In the genomic region with DNA sequence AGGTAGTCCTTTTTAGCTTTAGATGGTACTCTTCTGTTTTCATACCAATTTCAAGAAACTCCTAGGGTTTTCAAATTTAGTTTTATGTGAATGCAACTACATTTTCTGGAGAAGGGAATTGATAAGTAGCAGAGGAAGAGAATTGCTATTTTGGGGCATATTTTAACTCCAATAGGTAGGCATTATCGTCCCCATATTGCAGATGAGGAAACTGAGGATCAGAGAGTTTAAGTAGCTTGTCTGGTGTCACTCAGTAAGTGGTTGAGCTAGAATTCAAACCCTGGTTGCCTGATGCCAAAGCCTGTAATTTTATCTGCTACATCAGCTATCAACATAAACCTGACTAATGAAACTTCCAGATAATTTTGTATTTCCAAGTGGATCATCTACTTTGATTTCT, we compare ENCODE assay signal across 9 cellular contexts. TPM values are rescaled to one million over a fixed set of nuclear protein-coding genes. Genes with fewer than 3 reads are reported as not detected.
A peak's percentile ranks its signal among the peaks of the same experiment; 100 is the strongest.
DNase-seq lines count a peak whose midpoint lies in the region; ATAC-seq and TF ChIP-seq lines count a peak whose summit lies in the region.
"Had no signal": no experiment of that assay in that cellular context is flagged by ENCODE, and none has a peak within 500 bp of the region (broad histone marks: within the 10 kb centered on the region; RNA-seq: fewer than 3 reads in every experiment).

No MANE protein-coding gene starts in this region.

- no peaks in the 10 kb centered on the region for H3K9me2 ChIP-seq in OCI-LY1 (ENCODE audit: low read depth, low read length)

- H3K4me3 Mint-ChIP-seq in chondrocyte (ENCODE audit: unreplicated experiment): no peak overlapping the region

- H3K36me3 Mint-ChIP-seq in chondrocyte (ENCODE audit: low read depth): no peaks in the 10 kb centered on the region

- H3K9me3 Mint-ChIP-seq in chondrocyte (ENCODE audit: low read depth): no peaks in the 10 kb centered on the region

- H3K4me3 ChIP-seq in OCI-LY1 (ENCODE audit: low read depth, low read length, poor library complexity, severe bottlenecking) (peak overlapping the region; percentile 80), neuron (ENCODE audit: low read length) (peak overlapping the region; percentile 89)

- H3K4me2 ChIP-seq in OCI-LY1 (ENCODE audit: low read length): peak overlapping the region; percentile 98

- H3K27ac Mint-ChIP-seq in chondrocyte (ENCODE audit: unreplicated experiment): peak overlapping the region; percentile 4

- H3K36me3 ChIP-seq in ES-I3 (ENCODE audit: insufficient read depth, low read length) (no peaks in the 10 kb centered on the region), OCI-LY1 (ENCODE audit: insufficient read depth, low read length) (no peaks in the 10 kb centered on the region), neuron (ENCODE audit: insufficient read depth, low read length) (peaks cover 3% of the 10 kb centered on the region)
- H3K36me3 ChIP-seq: uterus had no signal

- TF ChIP-seq CTCF in OCI-LY1 (IDR thresholded peaks at IDR 0.05; ENCODE audit: low read length) (no peak), chondrocyte (IDR thresholded peaks at IDR 0.05) (no peak)

- H4K20me1 ChIP-seq in OCI-LY1 (ENCODE audit: insufficient read depth, low read length): no peaks in the 10 kb centered on the region

- ATAC-seq in HG02870 (IDR thresholded peaks at IDR 0.05; ENCODE audit: unreplicated experiment): no peak

- peak overlapping the region; percentile 91 for H3K27ac ChIP-seq in OCI-LY1 (ENCODE audit: low read depth, low read length, poor library complexity, severe bottlenecking)

- H3K9ac ChIP-seq in ES-I3 (ENCODE audit: low read depth, low read length) (0 out of 2 replicates have a peak overlapping the region, but pooled peaks have one; percentile 94), OCI-LY1 (ENCODE audit: low read length) (peak overlapping the region; percentile 84)

- H3K4me1 ChIP-seq in ES-I3 (ENCODE audit: insufficient read depth, low read length): peaks cover 18% of the 10 kb centered on the region
- peaks cover 71% of the 10 kb centered on the region for H3K4me1 ChIP-seq in OCI-LY1 (ENCODE audit: insufficient read depth, low read length, severe bottlenecking)
- H3K4me1 ChIP-seq in neuron (ENCODE audit: insufficient read depth, low read length): peaks cover 17% of the 10 kb centered on the region

- H3K9me3 ChIP-seq in ES-I3 (ENCODE audit: control insufficient read depth, insufficient read depth, low read length) (no peaks in the 10 kb centered on the region), OCI-LY1 (ENCODE audit: low read length) (no peaks in the 10 kb centered on the region), neuron (ENCODE audit: low read length) (no peaks in the 10 kb centered on the region)
- H3K9me3 ChIP-seq: uterus had no signal

- H3K79me2 ChIP-seq in OCI-LY1 (ENCODE audit: insufficient read depth, low read length): peaks cover 64% of the 10 kb centered on the region

- DNase-seq in chondrocyte (ENCODE audit: low spot score) (no peak), SIG-M5 (lab: John Stamatoyannopoulos, UW) (no peak), NCI-H1436 (lab: John Stamatoyannopoulos, UW) (no peak), hippocampal formation (lab: John Stamatoyannopoulos, UW) (no peak)
- DNase-seq: uterus had no signal

- peaks cover 39% of the 10 kb centered on the region for H3K4me1 Mint-ChIP-seq in chondrocyte (ENCODE audit: low read depth)

- no peaks in the 10 kb centered on the region for H3F3A ChIP-seq in OCI-LY1 (ENCODE audit: insufficient read depth, low read length)

- no peak overlapping the region for H2AFZ ChIP-seq in OCI-LY1 (ENCODE audit: low read length)
- H2AFZ ChIP-seq in neuron (ENCODE audit: low read depth, low read length): no peak overlapping the region

- H3K27me3 ChIP-seq in OCI-LY1 (ENCODE audit: insufficient read depth, low read length) (no peaks in the 10 kb centered on the region), neuron (ENCODE audit: insufficient read depth, low read length) (no peaks in the 10 kb centered on the region)
- H3K27me3 ChIP-seq: uterus had no signal

- no peaks in the 10 kb centered on the region for H3K27me3 Mint-ChIP-seq in chondrocyte (ENCODE audit: low read depth)

RNA-seq across cellular contexts. Expression of a gene that starts 1.9 kb away (rescaled TPM):
- total RNA-seq in chondrocyte: 34.2 to 49.2 TPM (median 35.8 TPM) in 3 replicates

RNA-seq across cellular contexts. Expression of a gene that starts 27.9 kb away (rescaled TPM):
- total RNA-seq in chondrocyte: 4.8 to 26.3 TPM (median 26.0 TPM) in 3 replicates
